ENCODE assay signal across 15 cellular contexts in genomic region chr21:34973685-34974084, GRCh38.
DNase-seq lines count a peak whose midpoint lies in the region; ATAC-seq, FAIRE-seq and TF ChIP-seq lines count a peak whose summit lies in the region.
"Had no signal": no experiment of that assay in that cellular context is flagged by ENCODE, and none has a peak within 500 bp of the region (broad histone marks: within the 10 kb centered on the region; RNA-seq: fewer than 3 reads in every experiment).

No MANE protein-coding gene starts in this region.

- H3K27ac ChIP-seq in BLaER1 treated with 17β-estradiol and CSF1 and Interleukin-3, amounts not matched to agents 10 nM and 100 nM = no peak overlapping the region
- H3K27ac ChIP-seq in CD8-positive, alpha-beta memory T cell (ENCODE audit: low read depth, low read length) = no peak overlapping the region
- H3K27ac ChIP-seq in K562 (ENCODE audit: extremely low read depth, low read depth, low read length) (no peak overlapping the region), endodermal cell (ENCODE audit: low read depth, low read length) (no peak overlapping the region)

- no peaks in the 10 kb centered on the region for H3K9me3 Mint-ChIP-seq in CD8-positive, alpha-beta memory T cell
- H3K9me3 Mint-ChIP-seq in T-cell (no peaks in the 10 kb centered on the region), endodermal cell (no peaks in the 10 kb centered on the region)

- in situ Hi-C loops in K562 (cut with MboI) = no loop called here

- H2AFZ ChIP-seq in K562 (ENCODE audit: low read depth, low read length) = peak overlapping the region; percentile 56

- no peaks in the 10 kb centered on the region for H3K79me2 ChIP-seq in K562 (ENCODE audit: control insufficient read depth, insufficient read depth, low read length)

- FAIRE-seq in K562 (lab: Jason Lieb, UNC) = peak; percentile 6

- H3K9me3 ChIP-seq in BLaER1 treated with 17β-estradiol and CSF1 and Interleukin-3, amounts not matched to agents 10 nM and 100 nM (replicated peaks in 1 of 11) = no peaks in the 10 kb centered on the region
- H3K9me3 ChIP-seq in CD8-positive, alpha-beta memory T cell (ENCODE audit: low read length) = no peaks in the 10 kb centered on the region
- H3K9me3 ChIP-seq in K562 (replicated peaks; ENCODE audit: control insufficient read depth, insufficient read depth, low read depth, low read length) (no peaks in the 10 kb centered on the region), endodermal cell (ENCODE audit: control insufficient read depth, low read length) (no peaks in the 10 kb centered on the region)
- H3K9me3 ChIP-seq: BE2C had no signal

- no peak for DNase-seq in CD8-positive, alpha-beta memory T cell
- DNase-seq in T-cell (no peak), K562 (ENCODE audit: extremely low read depth in 1 of 4, low spot score in 3 of 4) (peak in 1 of 4 experiments; percentile 51), NOMO-1 (lab: John Stamatoyannopoulos, UW; ENCODE audit: unreplicated experiment in 2 of 2) (no peak), endodermal cell (no peak)
- DNase-seq in activated CD4-positive, CD25-positive, alpha-beta regulatory T cell (lab: John Stamatoyannopoulos, UW) = no peak
- DNase-seq: BE2C, cortex of kidney, DMS153, left ventricle myocardium superior, NCI-H1092 treated with DMSO at 0.1 percent for 48 hours, NCI-H774, trophoblast cell had no signal

- H4K20me1 ChIP-seq in BLaER1 treated with 17β-estradiol and CSF1 and Interleukin-3, amounts not matched to agents 10 nM and 100 nM = peaks cover 0 to 83% (median 69%) of the 10 kb centered on the region in 11 experiments; a peak in 14 of 22 replicates
- no peaks in the 10 kb centered on the region for H4K20me1 ChIP-seq in K562 (replicated peaks; ENCODE audit: control insufficient read depth, insufficient read depth, low read length)

- H3K27me3 ChIP-seq in BLaER1 treated with 17β-estradiol and CSF1 and Interleukin-3, amounts not matched to agents 10 nM and 100 nM = no peaks in the 10 kb centered on the region
- no peaks in the 10 kb centered on the region for H3K27me3 ChIP-seq in CD8-positive, alpha-beta memory T cell (ENCODE audit: insufficient read depth, low read length, poor library complexity, severe bottlenecking)
- H3K27me3 ChIP-seq in K562 (ENCODE audit: control insufficient read depth in 2 of 2, insufficient read depth in 2 of 2, low read length in 2 of 2) (no peaks in the 10 kb centered on the region), endodermal cell (ENCODE audit: control insufficient read depth, insufficient read depth, low read length, poor library complexity, severe bottlenecking) (no peaks in the 10 kb centered on the region)
- H3K27me3 ChIP-seq: BE2C had no signal

- no peak for TF ChIP-seq RAD21 in K562 (CRISPR knock-in tag; conservative IDR thresholded peaks at IDR 0.05 in 1 of 2, IDR thresholded peaks at IDR 0.05 in 1 of 2)

- CTCF ChIA-PET in CD8-positive, alpha-beta memory T cell (lab: Charles Lee) = interaction anchor here (1.0 to 2.9 kb wide), 8 partner anchors 10 to 84 kb away, joined by 3 to 13 read pairs (median 4); no protein-coding TSS in a partner anchor
- CTCF ChIA-PET in T-cell (lab: Charles Lee) (interaction anchor here (0.6 to 1.9 kb wide), 13 partner anchors 10 to 1152 kb away, joined by 3 to 10 read pairs (median 4); no protein-coding TSS in a partner anchor), K562 (lab: Yijun Ruan, JAX; ENCODE audit: low intra/inter-chr PET ratio) (no interaction called here)

- H3K4me3 ChIP-seq in BLaER1 treated with 17β-estradiol and CSF1 and Interleukin-3, amounts not matched to agents 10 nM and 100 nM = no peak overlapping the region
- H3K4me3 ChIP-seq in CD8-positive, alpha-beta memory T cell (ENCODE audit: low read length) = peak overlapping the region; percentile 36
- H3K4me3 ChIP-seq in K562 (no peak overlapping the region), endodermal cell (ENCODE audit: low read length) (no peak overlapping the region)

- H3K9me1 ChIP-seq in K562 (ENCODE audit: control insufficient read depth, insufficient read depth, low read length) = no peaks in the 10 kb centered on the region

- H3K4me1 Mint-ChIP-seq in CD8-positive, alpha-beta memory T cell = peaks cover 79 to 97% (median 93%) of the 10 kb centered on the region in 3 donors
- peaks cover 82 to 88% (median 86%) of the 10 kb centered on the region in 3 donors for H3K4me1 Mint-ChIP-seq in T-cell
- no peaks in the 10 kb centered on the region for H3K4me1 Mint-ChIP-seq in endodermal cell

- POLR2A ChIA-PET in CD8-positive, alpha-beta memory T cell (lab: Charles Lee) = interaction anchor here (0.6 to 1.4 kb wide), 6 partner anchors 10 to 85 kb away, joined by 3 to 15 read pairs (median 4); no protein-coding TSS in a partner anchor
- POLR2A ChIA-PET in T-cell (lab: Charles Lee) (interaction anchor here (0.6 to 1.7 kb wide), 9 partner anchors 9 to 447 kb away, joined by 3 to 13 read pairs (median 4); no protein-coding TSS in a partner anchor), K562 (lab: Yijun Ruan, JAX) (interaction anchor here (0.6 to 3.5 kb wide), 7 partner anchors 10 to 31 kb away, joined by 3 to 12 read pairs (median 5); no protein-coding TSS in a partner anchor)

- TF ChIP-seq CTCF in K562 (IDR thresholded peaks at IDR 0.05 in 2 of 3, conservative IDR thresholded peaks at IDR 0.05 in 1 of 3; ENCODE audit: insufficient read depth in 2 of 3, low read depth in 1 of 3, low read length in 3 of 3) = no peak
- no peak for TF ChIP-seq CTCF in endodermal cell (conservative IDR thresholded peaks at IDR 0.05)

- peak overlapping the region in 6 of 11 experiments; percentile 11 to 54 (median 20); a peak in 7 of 22 replicates for H3K4me2 ChIP-seq in BLaER1 treated with 17β-estradiol and CSF1 and Interleukin-3, amounts not matched to agents 10 nM and 100 nM
- H3K4me2 ChIP-seq in K562 (ENCODE audit: insufficient read depth, low read length) = peak overlapping the region; percentile 24; the same call in 1 of the 2 replicates

- ATAC-seq in T-cell (replicated peaks in 1 of 4) = no peak
- ATAC-seq in K562 = peak; percentile 56
- ATAC-seq in GM18858 (IDR thresholded peaks at IDR 0.05; ENCODE audit: unreplicated experiment) = no peak
- ATAC-seq: left ventricle myocardium superior had no signal

- H3K4me1 ChIP-seq in BLaER1 treated with 17β-estradiol and CSF1 and Interleukin-3, amounts not matched to agents 10 nM and 100 nM = peaks cover 18 to 68% (median 33%) of the 10 kb centered on the region in 10 experiments
- H3K4me1 ChIP-seq in CD8-positive, alpha-beta memory T cell (ENCODE audit: insufficient read depth, low read length) = peaks cover 84% of the 10 kb centered on the region
- H3K4me1 ChIP-seq in K562 (replicated peaks in 1 of 2; ENCODE audit: control insufficient read depth in 2 of 2, insufficient read depth in 2 of 2, low read length in 2 of 2) = peaks cover 9 to 30% of the 10 kb centered on the region in 2 experiments; a peak in 4 of 5 replicates
- peaks cover 4% of the 10 kb centered on the region for H3K4me1 ChIP-seq in endodermal cell (ENCODE audit: control insufficient read depth, insufficient read depth, low read length)
- H3K4me1 ChIP-seq: BE2C had no signal

- no peaks in the 10 kb centered on the region for H3K27me3 Mint-ChIP-seq in CD8-positive, alpha-beta memory T cell
- H3K27me3 Mint-ChIP-seq in T-cell (no peaks in the 10 kb centered on the region), endodermal cell (ENCODE audit: insufficient read depth) (no peaks in the 10 kb centered on the region)

- intact Hi-C loops in K562 (cut with micrococcal nuclease) = no loop called here

- no TSS peak for BruUV-seq in K562 (replicated peaks; lab: Mats Ljungman, UMichigan)

- peaks cover 6 to 19% (median 9%) of the 10 kb centered on the region in 3 donors for H3K36me3 Mint-ChIP-seq in CD8-positive, alpha-beta memory T cell
- H3K36me3 Mint-ChIP-seq in T-cell (peaks cover 26% of the 10 kb centered on the region), endodermal cell (ENCODE audit: low read depth) (no peaks in the 10 kb centered on the region)

- peak; percentile 19; the same call in 1 of the 2 replicates for TF ChIP-seq EP300 in K562 (IDR thresholded peaks at IDR 0.05; ENCODE audit: low read length)

- no peak for TF ChIP-seq POLR2A in K562 (conservative IDR thresholded peaks at IDR 0.05)

- peak overlapping the region; percentile 62 to 97 (median 92) for H3K27ac Mint-ChIP-seq in CD8-positive, alpha-beta memory T cell
- H3K27ac Mint-ChIP-seq in T-cell (peak overlapping the region; percentile 89 to 90), endodermal cell (no peak overlapping the region)

- H3K36me3 ChIP-seq in BLaER1 treated with 17β-estradiol and CSF1 and Interleukin-3, amounts not matched to agents 10 nM and 100 nM = peaks cover 0 to 98% (median 74%) of the 10 kb centered on the region in 11 experiments; a peak in 17 of 22 replicates
- no peaks in the 10 kb centered on the region for H3K36me3 ChIP-seq in CD8-positive, alpha-beta memory T cell (ENCODE audit: insufficient read depth, low read length)
- no peaks in the 10 kb centered on the region for H3K36me3 ChIP-seq in K562 (ENCODE audit: control insufficient read depth, insufficient read depth, low read length)
- no peaks in the 10 kb centered on the region for H3K36me3 ChIP-seq in endodermal cell (ENCODE audit: control insufficient read depth, insufficient read depth, low read length)
- H3K36me3 ChIP-seq: BE2C had no signal

- H3K4me3 Mint-ChIP-seq in CD8-positive, alpha-beta memory T cell = peak overlapping the region; percentile 54 to 91 (median 84)
- H3K4me3 Mint-ChIP-seq in T-cell (peak overlapping the region; percentile 74 to 81 (median 78)), endodermal cell (no peak overlapping the region)

- H3K9ac ChIP-seq in BLaER1 treated with 17β-estradiol and CSF1 and Interleukin-3, amounts not matched to agents 10 nM and 100 nM = no peak overlapping the region
- H3K9ac ChIP-seq in K562 (ENCODE audit: insufficient read depth in 1 of 2, low read depth in 2 of 2, low read length in 2 of 2) (no peak overlapping the region), endodermal cell (ENCODE audit: extremely low read depth, low read length, poor library complexity, severe bottlenecking) (no peak overlapping the region)

- 2% methylated on average over 3 of the region's 3 CpGs for WGBS in K562 (ENCODE audit: insufficient coverage, low coverage, missing lambda C conversion rate)
- WGBS in endodermal cell (ENCODE audit: insufficient coverage in 1 of 2, insufficient read length in 1 of 2), 2 experiments = 81 to 90% methylated on average over 2 to 3 of the region's 3 CpGs
